ENCODE assay signal across 19 cellular contexts in the genomic region with DNA sequence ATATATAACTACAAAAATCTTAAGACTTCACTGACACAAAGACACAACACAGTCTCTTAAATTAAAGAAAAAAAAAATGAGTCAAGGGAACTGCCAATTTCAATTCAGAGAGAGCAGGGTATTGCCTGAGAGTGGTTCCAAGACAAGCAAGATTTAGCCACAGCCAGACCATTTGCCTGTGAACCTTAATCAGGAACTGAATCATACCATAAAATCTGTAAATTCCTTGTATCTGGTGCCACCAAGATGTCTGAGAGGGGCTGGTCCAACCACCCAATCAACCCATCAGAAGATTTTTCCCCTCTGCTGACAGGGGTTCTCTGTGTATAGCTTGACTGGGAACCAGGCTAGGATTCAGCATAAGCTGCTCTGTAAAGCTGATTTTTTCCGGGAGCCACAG.
A peak's percentile ranks its signal among the peaks of the same experiment; 100 is the strongest.
DNase-seq lines count a peak whose midpoint lies in the region; ATAC-seq, FAIRE-seq and TF ChIP-seq lines count a peak whose summit lies in the region.
"Had no signal": no experiment of that assay in that cellular context is flagged by ENCODE, and none has a peak within 500 bp of the region (broad histone marks: within the 10 kb centered on the region; RNA-seq: fewer than 3 reads in every experiment).

No MANE protein-coding gene starts in this region.

- no peak for FAIRE-seq in A549 (lab: Jason Lieb, UNC)
- FAIRE-seq: D721Med had no signal

- intact Hi-C loops in Caco-2 (cut with micrococcal nuclease; ENCODE audit: unreplicated experiment), result loop anchor here (10.0 kb wide), 1 partner anchor 287 kb away; no protein-coding TSS in a partner anchor

- peaks cover 9% of the 10 kb centered on the region for H3K9me3 Mint-ChIP-seq in Caco-2 (ENCODE audit: unreplicated experiment)

- TF ChIP-seq EP300 in A549 (IDR thresholded peaks at IDR 0.05), result no peak

- no peak overlapping the region for H3K27ac Mint-ChIP-seq in Caco-2 (ENCODE audit: unreplicated experiment)
- H3K27ac Mint-ChIP-seq: CD4-positive, alpha-beta memory T cell had no signal

- TF ChIP-seq POLR2A in A549 (IDR thresholded peaks at IDR 0.05; ENCODE audit: low read length), result no peak

- CTCF ChIA-PET in A549 (lab: Yijun Ruan, JAX) (interaction anchor here (1.2 to 2.1 kb wide), 2 partner anchors 9 to 1505 kb away, joined by 5 to 7 read pairs; no protein-coding TSS in a partner anchor), Caco-2 (lab: Charles Lee) (no interaction called here)

- H3K4me3 ChIP-seq in A549 (no peak overlapping the region), HUES64 (ENCODE audit: low read length) (no peak overlapping the region), iPS-20b (ENCODE audit: low read length) (peak overlapping the region; percentile 34; the same call in 1 of the 2 replicates), Caco-2 (ENCODE audit: low read depth, low read length) (no peak overlapping the region)
- H3K4me3 ChIP-seq: HAP-1, PC-9 had no signal

- TF ChIP-seq RAD21 in A549 (conservative IDR thresholded peaks at IDR 0.05 in 1 of 2, IDR thresholded peaks at IDR 0.05 in 1 of 2), result no peak

- H3K27ac ChIP-seq in A549 (peak overlapping the region; percentile 55 to 73), HUES64 (ENCODE audit: low read depth, low read length) (peak overlapping the region; percentile 80), iPS-20b (ENCODE audit: low read length) (no peak overlapping the region)
- H3K27ac ChIP-seq: PC-9, RWPE1 had no signal

- H3K9me3 ChIP-seq in A549 (no peaks in the 10 kb centered on the region), HUES64 (ENCODE audit: insufficient read depth, low read depth, low read length) (no peaks in the 10 kb centered on the region), iPS-20b (ENCODE audit: insufficient read depth, low read depth, low read length) (no peaks in the 10 kb centered on the region), Caco-2 (no peaks in the 10 kb centered on the region)
- H3K9me3 ChIP-seq: HAP-1 had no signal

- H3K36me3 ChIP-seq in HUES64 (ENCODE audit: insufficient read depth, low read length) (no peaks in the 10 kb centered on the region), iPS-20b (ENCODE audit: insufficient read depth, low read depth, low read length) (no peaks in the 10 kb centered on the region), Caco-2 (ENCODE audit: control insufficient read depth, insufficient read depth, low read length) (no peaks in the 10 kb centered on the region)
- H3K36me3 ChIP-seq: HAP-1 had no signal

- BruUV-seq in Caco-2 (replicated peaks; lab: Mats Ljungman, UMichigan), result no TSS peak

- WGBS in A549 (ENCODE audit: missing lambda C conversion rate), result 75% methylated on average over 1 of the region's 1 CpG
- 71% methylated on average over 1 of the region's 1 CpG for WGBS in HUES64

- peaks cover 4% of the 10 kb centered on the region; the same call in 1 of the 2 replicates for H3K27me3 ChIP-seq in HUES64 (ENCODE audit: insufficient read depth, low read length)
- no peaks in the 10 kb centered on the region for H3K27me3 ChIP-seq in iPS-20b (ENCODE audit: insufficient read depth, low read length)
- H3K27me3 ChIP-seq in Caco-2 (replicated peaks; ENCODE audit: control insufficient read depth, insufficient read depth, low read length), result no peaks in the 10 kb centered on the region

- H3K36me3 Mint-ChIP-seq in Caco-2 (ENCODE audit: insufficient read depth, unreplicated experiment), result no peaks in the 10 kb centered on the region
- H3K36me3 Mint-ChIP-seq: CD4-positive, alpha-beta memory T cell had no signal

- POLR2A ChIA-PET in A549 (lab: Yijun Ruan, JAX), result no interaction called here
- POLR2A ChIA-PET in Caco-2 (lab: Charles Lee), result no interaction called here

- H3K4me3 Mint-ChIP-seq in Caco-2 (ENCODE audit: unreplicated experiment), result no peak overlapping the region
- H3K4me3 Mint-ChIP-seq: CD4-positive, alpha-beta memory T cell had no signal

- DNase-seq in A549 (ENCODE audit: low read depth in 1 of 2, low spot score in 1 of 2), result no peak
- peak; percentile 64 for DNase-seq in astrocyte of the hippocampus (ENCODE audit: low read depth, low spot score)
- DNase-seq in stimulated activated CD4-positive, alpha-beta T cell treated with anti-CD3 and anti-CD28 coated beads, Interleukin-15, amount 100 ng/mL, for 24 hours, result no peak
- DNase-seq in effector CD8-positive, alpha-beta T cell (lab: John Stamatoyannopoulos, UW), result no peak
- no peak for DNase-seq in Caco-2
- DNase-seq: 8988T; CD4-positive, alpha-beta memory T cell; DMS79; NCI-H1105; NCI-H2081 treated with DMSO at 0.1 percent for 48 hours; NCI-H226; NCI-H524 treated with DMSO at 0.1 percent for 48 hours; PC-9 had no signal

- peaks cover 3% of the 10 kb centered on the region for H3K27me3 Mint-ChIP-seq in Caco-2 (ENCODE audit: insufficient read depth, unreplicated experiment)

- ATAC-seq in A549 (no peak), HG03280 (IDR thresholded peaks at IDR 0.05; ENCODE audit: unreplicated experiment) (no peak)

- no peak for TF ChIP-seq CTCF in A549 (IDR thresholded peaks at IDR 0.05)
- no peak for TF ChIP-seq CTCF in Caco-2 (IDR thresholded peaks at IDR 0.05; ENCODE audit: insufficient read depth in 1 of 2, low read depth in 1 of 2, low read length in 1 of 2, severe bottlenecking in 1 of 2, unreplicated experiment in 1 of 2)

- H3K9ac ChIP-seq in HUES64 (ENCODE audit: low read depth, low read length) (no peak overlapping the region), iPS-20b (ENCODE audit: low read depth, low read length) (peak overlapping the region; percentile 46; the same call in 1 of the 2 replicates)

- H3K4me1 Mint-ChIP-seq in Caco-2 (ENCODE audit: low read depth, unreplicated experiment), result peaks cover 7% of the 10 kb centered on the region
- H3K4me1 Mint-ChIP-seq: CD4-positive, alpha-beta memory T cell had no signal

- peaks cover 14% of the 10 kb centered on the region; the same call in 2 of the 3 replicates for H3K4me1 ChIP-seq in A549
- peaks cover 46% of the 10 kb centered on the region for H3K4me1 ChIP-seq in HUES64 (ENCODE audit: insufficient read depth, low read length)
- H3K4me1 ChIP-seq in iPS-20b (ENCODE audit: insufficient read depth, low read length), result peaks cover 28% of the 10 kb centered on the region
- no peaks in the 10 kb centered on the region for H3K4me1 ChIP-seq in Caco-2

- no peak overlapping the region for H3K4me2 ChIP-seq in A549
- H3K4me2 ChIP-seq: PC-9 had no signal

TF ChIP-seq in A549, 52 proteins besides CTCF, POLR2A, EP300 and RAD21:
- TF ChIP-seq MAZ (IDR thresholded peaks at IDR 0.05; ENCODE audit: borderline replicate concordance, low read depth, low read length) (no peak), ZSCAN20 (CRISPR knock-in tag; IDR thresholded peaks at IDR 0.05) (no peak), FOSB (CRISPR knock-in tag; IDR thresholded peaks at IDR 0.05) (no peak), RFX5 (IDR thresholded peaks at IDR 0.05) (no peak), EHMT2 (IDR thresholded peaks at IDR 0.05; ENCODE audit: low read depth) (no peak), FOSL2 (IDR thresholded peaks at IDR 0.05) (no peak), FOSL2 (CRISPR knock-in tag; IDR thresholded peaks at IDR 0.05) (no peak), ZNF302 (CRISPR knock-in tag; IDR thresholded peaks at IDR 0.05) (no peak), ESRRA (IDR thresholded peaks at IDR 0.05; ENCODE audit: borderline replicate concordance, low read length) (no peak), HDAC2 (IDR thresholded peaks at IDR 0.05) (no peak), CEBPB (IDR thresholded peaks at IDR 0.05) (no peak), CHD2 (IDR thresholded peaks at IDR 0.05; ENCODE audit: low read length, partially characterized antibody) (no peak), KDM5A (IDR thresholded peaks at IDR 0.05) (no peak), HOXB13 (CRISPR knock-in tag; IDR thresholded peaks at IDR 0.05; ENCODE audit: low read depth) (no peak), CBX2 (IDR thresholded peaks at IDR 0.05; ENCODE audit: borderline replicate concordance, low read depth) (no peak), EHF (CRISPR knock-in tag; IDR thresholded peaks at IDR 0.05) (no peak)
- TF ChIP-seq, protein P1, sequence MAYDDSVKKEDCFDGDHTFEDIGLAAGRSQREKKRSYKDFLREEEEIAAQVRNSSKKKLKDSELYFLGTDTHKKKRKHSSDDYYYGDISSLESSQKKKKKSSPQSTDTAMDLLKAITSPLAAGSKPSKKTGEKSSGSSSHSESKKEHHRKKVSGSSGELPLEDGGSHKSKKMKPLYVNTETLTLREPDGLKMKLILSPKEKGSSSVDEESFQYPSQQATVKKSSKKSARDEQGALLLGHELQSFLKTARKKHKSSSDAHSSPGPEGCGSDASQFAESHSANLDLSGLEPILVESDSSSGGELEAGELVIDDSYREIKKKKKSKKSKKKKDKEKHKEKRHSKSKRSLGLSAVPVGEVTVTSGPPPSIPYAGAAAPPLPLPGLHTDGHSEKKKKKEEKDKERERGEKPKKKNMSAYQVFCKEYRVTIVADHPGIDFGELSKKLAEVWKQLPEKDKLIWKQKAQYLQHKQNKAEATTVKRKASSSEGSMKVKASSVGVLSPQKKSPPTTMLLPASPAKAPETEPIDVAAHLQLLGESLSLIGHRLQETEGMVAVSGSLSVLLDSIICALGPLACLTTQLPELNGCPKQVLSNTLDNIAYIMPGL (CRISPR knock-in tag; IDR thresholded peaks at IDR 0.05; ENCODE audit: borderline replicate concordance), result no peak
- TF ChIP-seq, protein P2, sequence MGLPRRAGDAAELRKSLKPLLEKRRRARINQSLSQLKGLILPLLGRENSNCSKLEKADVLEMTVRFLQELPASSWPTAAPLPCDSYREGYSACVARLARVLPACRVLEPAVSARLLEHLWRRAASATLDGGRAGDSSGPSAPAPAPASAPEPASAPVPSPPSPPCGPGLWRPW (IDR thresholded peaks at IDR 0.05), result no peak
TF ChIP-seq in A549: peak in this region for 0.
